15 cellular contexts compared by ENCODE assay signal in the genomic region with DNA sequence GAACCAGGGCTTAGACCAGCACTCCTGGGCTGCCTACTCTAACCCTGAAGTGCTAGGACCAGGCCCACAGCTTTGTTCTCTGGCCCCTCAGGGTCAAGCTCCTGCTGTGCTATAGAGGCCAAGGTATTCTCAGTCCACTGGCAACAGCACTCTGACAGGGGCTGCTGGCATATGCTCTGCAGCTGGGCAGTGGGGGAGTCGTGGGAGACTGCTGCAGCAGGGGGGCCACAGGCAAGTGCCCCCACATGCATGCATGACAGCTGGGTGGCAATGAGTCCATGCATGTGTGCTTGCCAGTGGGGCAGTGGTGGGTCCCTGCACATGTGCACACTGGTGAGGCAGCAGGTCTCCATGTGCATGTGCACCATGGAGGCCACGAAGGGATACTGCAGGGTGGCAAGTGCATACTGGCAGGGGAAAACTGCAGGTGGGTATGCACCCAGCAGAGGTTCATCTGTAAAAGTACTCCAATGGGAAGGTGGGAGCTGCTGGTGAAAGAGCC.
"Had no signal": no experiment of that assay in that cellular context is flagged by ENCODE, and none has a peak within 500 bp of the region (broad histone marks: within the 10 kb centered on the region; RNA-seq: fewer than 3 reads in every experiment).

No MANE protein-coding gene starts in this region.

- H3K27me3 ChIP-seq: hepatocyte, right atrium auricular region, uterus had no signal

- DNase-seq: endodermal cell; erythroblast; foreskin melanocyte; head of caudate nucleus; kidney glomerular epithelial cell; mesendoderm; naive thymus-derived CD4-positive, alpha-beta T cell; small intestine; stimulated activated CD4-positive, alpha-beta T cell treated with anti-CD3 and anti-CD28 coated beads, Interleukin-12 subunit alpha, Interleukin-12 subunit beta, amount 100 ng/mL, for 4 hours; stimulated activated naive CD4-positive, alpha-beta T cell treated with Interleukin-2 at 50 U/mL for 16 hours; uterus had no signal

- H3K27me3 Mint-ChIP-seq: dendritic cell treated with granulocyte-macrophage colony-stimulating factor and Interleukin-4, amounts not matched to agents 40 ng/mL and 50 ng/mL, for 4 days; naive thymus-derived CD4-positive, alpha-beta T cell had no signal

- H2AFZ ChIP-seq: hepatocyte had no signal

- H3K4me1 Mint-ChIP-seq: endodermal cell; naive thymus-derived CD4-positive, alpha-beta T cell had no signal

- H3K9me3 ChIP-seq: right atrium auricular region, uterus had no signal

- H3K4me2 ChIP-seq: hepatocyte had no signal

- H3K36me3 Mint-ChIP-seq: type B pancreatic cell had no signal

- H3K4me3 Mint-ChIP-seq: dendritic cell treated with granulocyte-macrophage colony-stimulating factor and Interleukin-4, amounts not matched to agents 40 ng/mL and 50 ng/mL, for 4 days; endodermal cell; naive thymus-derived CD4-positive, alpha-beta T cell; type B pancreatic cell had no signal

- H3K4me1 ChIP-seq: right atrium auricular region, uterus had no signal

- H3K79me2 ChIP-seq: hepatocyte had no signal

- H3K4me3 ChIP-seq: hepatocyte, right atrium auricular region, uterus had no signal

- H3K27ac ChIP-seq: hepatocyte, right atrium auricular region, uterus had no signal

- H3K36me3 ChIP-seq: right atrium auricular region, uterus had no signal

- ATAC-seq: naive thymus-derived CD4-positive, alpha-beta T cell had no signal

- H3K27ac Mint-ChIP-seq: dendritic cell treated with granulocyte-macrophage colony-stimulating factor and Interleukin-4, amounts not matched to agents 40 ng/mL and 50 ng/mL, for 4 days; endodermal cell; naive thymus-derived CD4-positive, alpha-beta T cell; type B pancreatic cell had no signal

- H3K9me3 Mint-ChIP-seq: type B pancreatic cell had no signal
